ENCODE assay signal across 2 cellular contexts in genomic region chr7:43193061-43193460, GRCh38.
TF ChIP-seq lines count a peak whose summit lies in the region.

No MANE protein-coding gene starts in this region.

TF ChIP-seq in GM23338, 12 proteins besides CTCF, POLR2A, EP300 and RAD21 (continued from another document):
- TF ChIP-seq ZNF462 (CRISPR knock-in tag; IDR thresholded peaks at IDR 0.05): no peak

TF ChIP-seq in WTC11, 78 proteins besides CTCF, POLR2A, EP300 and RAD21 (continued from another document):
- TF ChIP-seq NR2C2 (CRISPR knock-in tag; IDR thresholded peaks at IDR 0.05) (no peak), ATF2 (CRISPR knock-in tag; IDR thresholded peaks at IDR 0.05; ENCODE audit: borderline replicate concordance, low read depth) (no peak), NR1H2 (CRISPR knock-in tag; IDR thresholded peaks at IDR 0.05) (no peak), FOXJ3 (CRISPR knock-in tag; IDR thresholded peaks at IDR 0.05; ENCODE audit: borderline replicate concordance) (no peak), ZNF281 (CRISPR knock-in tag; IDR thresholded peaks at IDR 0.05) (no peak), TP53 (CRISPR knock-in tag; IDR thresholded peaks at IDR 0.05) (no peak), FOXP1 (CRISPR knock-in tag; IDR thresholded peaks at IDR 0.05; ENCODE audit: borderline replicate concordance) (no peak), GABPB1 (CRISPR knock-in tag; IDR thresholded peaks at IDR 0.05) (no peak), NFATC4 (CRISPR knock-in tag; IDR thresholded peaks at IDR 0.05) (no peak), GTF2I (CRISPR knock-in tag; conservative IDR thresholded peaks at IDR 0.05) (no peak), NFE2L1 (CRISPR knock-in tag; IDR thresholded peaks at IDR 0.05) (no peak)
